ENCODE assay signal across 22 cellular contexts in the genomic region with DNA sequence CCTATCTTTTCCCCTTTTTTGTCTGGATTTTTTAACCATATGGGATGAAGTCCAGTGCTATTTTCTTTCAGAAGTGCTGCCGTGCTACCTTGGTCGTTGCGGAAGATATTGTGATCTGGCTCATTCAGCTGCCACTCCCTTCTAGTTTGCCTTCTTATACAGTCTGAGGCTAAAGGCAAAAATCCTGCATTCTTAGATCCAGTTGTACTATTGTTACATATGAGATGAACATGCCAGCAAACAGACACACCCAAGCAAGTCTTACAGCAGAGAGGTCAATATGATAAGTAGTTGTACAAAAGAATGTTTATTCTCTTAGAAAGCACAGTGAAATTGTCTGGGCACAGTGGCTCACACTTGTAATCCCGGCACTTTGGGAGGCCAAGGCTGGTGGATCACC.
DNase-seq lines count a peak whose midpoint lies in the region; ATAC-seq and TF ChIP-seq lines count a peak whose summit lies in the region.
"Had no signal": no experiment of that assay in that cellular context is flagged by ENCODE, and none has a peak within 500 bp of the region (broad histone marks: within the 10 kb centered on the region; RNA-seq: fewer than 3 reads in every experiment).

No MANE protein-coding gene starts in this region.

- peak; percentile 19 for DNase-seq in fibroblast of the aortic adventitia (ENCODE audit: low read depth)
- DNase-seq in mucosa of descending colon = no peak
- DNase-seq in H4 (ENCODE audit: low spot score) = no peak
- no peak for DNase-seq in COR-L47 (lab: John Stamatoyannopoulos, UW)
- DNase-seq: 8988T; ACHN; AML-193; BE2C; Caco-2; CD4-positive, alpha-beta memory T cell; DMS153; EL; GDM1; HFFc6 had no signal

- intact Hi-C loops in mucosa of descending colon (cut with DNase I, micrococcal nuclease) = no loop called here

- H3K4me3 ChIP-seq in fibroblast of the aortic adventitia (ENCODE audit: low read depth, low read length) = no peak overlapping the region
- H3K4me3 ChIP-seq in mucosa of descending colon = no peak overlapping the region
- H3K4me3 ChIP-seq: A549; BLaER1 treated with 17β-estradiol and CSF1 and Interleukin-3, amounts not matched to agents 10 nM and 100 nM; GM12878; GM23338; HAP-1 had no signal

- H3K4me1 ChIP-seq in mucosa of descending colon (ENCODE audit: low read depth) = no peaks in the 10 kb centered on the region
- H3K4me1 ChIP-seq: A549, BE2C, HAP-1 had no signal

- no peaks in the 10 kb centered on the region for H3K36me3 ChIP-seq in mucosa of descending colon (ENCODE audit: low read depth)
- H3K36me3 ChIP-seq: BE2C; BLaER1 treated with 17β-estradiol and CSF1 and Interleukin-3, amounts not matched to agents 10 nM and 100 nM; HAP-1 had no signal

- H3K9me3 ChIP-seq in mucosa of descending colon = no peaks in the 10 kb centered on the region
- H3K9me3 ChIP-seq: A549; BE2C; BLaER1 treated with 17β-estradiol and CSF1 and Interleukin-3, amounts not matched to agents 10 nM and 100 nM; Caco-2; HAP-1 had no signal

- TF ChIP-seq CTCF in C4-2B (conservative IDR thresholded peaks at IDR 0.05) (no peak), fibroblast of the aortic adventitia (IDR thresholded peaks at IDR 0.05; ENCODE audit: insufficient read depth, low read length) (no peak), mucosa of descending colon (IDR thresholded peaks at IDR 0.05) (no peak)

- peak; percentile 98 for ATAC-seq in esophagus mucosa
- peak; percentile 42 for ATAC-seq in mucosa of descending colon
- no peak for ATAC-seq in GM18498 (IDR thresholded peaks at IDR 0.05; ENCODE audit: unreplicated experiment)
- ATAC-seq: A549, GM12878, GM23338 had no signal

- peak overlapping the region; percentile 54 for H3K27ac ChIP-seq in C4-2B
- H3K27ac ChIP-seq: A549; BLaER1 treated with 17β-estradiol and CSF1 and Interleukin-3, amounts not matched to agents 10 nM and 100 nM had no signal
